Comparison of ENCODE assay signal across 1 cellular context in the genomic region with DNA sequence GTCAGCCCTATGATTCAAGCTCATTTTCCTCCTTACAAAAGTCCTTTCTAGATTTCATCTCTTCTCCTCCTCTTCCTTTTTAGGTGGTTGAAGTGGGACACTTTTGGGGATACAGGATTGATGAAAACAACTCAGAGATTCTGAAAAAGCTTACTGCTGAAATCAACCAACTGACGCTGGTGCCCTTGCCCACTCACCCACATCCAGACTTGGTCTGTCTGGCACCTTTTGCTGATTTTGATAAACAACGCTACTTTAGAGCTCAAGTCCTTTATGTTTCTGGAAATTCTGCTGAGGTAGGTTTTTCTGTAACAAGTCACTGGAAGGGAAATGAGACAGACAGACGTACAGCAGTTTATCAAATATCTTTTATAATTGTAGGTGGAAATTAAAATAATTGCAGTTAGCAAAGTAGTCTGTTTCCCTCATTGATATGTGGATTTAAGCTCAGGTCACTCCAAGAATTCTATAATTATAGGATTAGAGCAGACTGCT.
TF ChIP-seq lines count a peak whose summit lies in the region.

No MANE protein-coding gene starts in this region.

TF ChIP-seq in K562, 482 proteins besides CTCF, POLR2A, EP300 and RAD21 (continued from another document):
- no peak for TF ChIP-seq PHF20 (IDR thresholded peaks at IDR 0.05; ENCODE audit: partially characterized antibody)
- peak; percentile 43 for TF ChIP-seq MAFG (tag; conservative IDR thresholded peaks at IDR 0.05)
